In genomic region chr20:6142348-6142993, GRCh38 we compare ENCODE assay signal across 8 cellular contexts. TPM values are rescaled to one million over a fixed set of nuclear protein-coding genes. Genes with fewer than 3 reads are reported as not detected.
DNase-seq lines count a peak whose midpoint lies in the region; ATAC-seq and TF ChIP-seq lines count a peak whose summit lies in the region.

No MANE protein-coding gene starts in this region.

- H3K9me3 ChIP-seq in uterus = no peaks in the 10 kb centered on the region

- H3K27me3 ChIP-seq in uterus = no peaks in the 10 kb centered on the region

- H3K4me3 ChIP-seq in GM12864 (ENCODE audit: low read depth, low read length) (no peak overlapping the region), epithelial cell of proximal tubule (ENCODE audit: low read depth, low read length) (no peak overlapping the region), uterus (no peak overlapping the region)

- no peaks in the 10 kb centered on the region for H3K9me3 Mint-ChIP-seq in activated CD4-positive, alpha-beta T cell treated with anti-CD3 and anti-CD28 coated beads, Interleukin-2, amount 10 ng/mL, durations not matched to agents 24 days and 14 days
- peaks cover 0 to 16% (median 4%) of the 10 kb centered on the region in 7 donors for H3K9me3 Mint-ChIP-seq in naive B cell

- peak; percentile 10 for DNase-seq in GM12864 (ENCODE audit: low read depth)
- peak; percentile 81 for DNase-seq in NCI-H2196 (lab: John Stamatoyannopoulos, UW; ENCODE audit: unreplicated experiment)
- peak; percentile 81 for DNase-seq in activated CD4-positive, alpha-beta T cell treated with anti-CD3 and anti-CD28 coated beads, Interleukin-2, amount 10 ng/mL, durations not matched to agents 24 days and 14 days
- no peak for DNase-seq in epithelial cell of proximal tubule (ENCODE audit: low read depth)
- peak; percentile 18 for DNase-seq in naive B cell
- DNase-seq in uterus = peak; percentile 20 to 31

- TF ChIP-seq CTCF in 22Rv1 (IDR thresholded peaks at IDR 0.05) (peak; percentile 84), GM12864 (IDR thresholded peaks at IDR 0.05; ENCODE audit: low read depth, low read length, missing control alignments) (peak; percentile 80), epithelial cell of proximal tubule (conservative IDR thresholded peaks at IDR 0.05; ENCODE audit: low read depth, low read length) (peak; percentile 84), uterus (IDR thresholded peaks at IDR 0.05) (peak; percentile 59 to 75 (median 64))

- intact Hi-C loops in activated CD4-positive, alpha-beta T cell treated with anti-CD3 and anti-CD28 coated beads, Interleukin-2, amount 10 ng/mL, durations not matched to agents 24 days and 14 days (cut with micrococcal nuclease) = loop anchor here (5.0 kb wide), 2 partner anchors 1145 to 1235 kb away; no protein-coding TSS in a partner anchor
- intact Hi-C loops in uterus (cut with DNase I; ENCODE audit: low total_unique reads) = no loop called here

- H3K4me1 ChIP-seq in uterus = no peaks in the 10 kb centered on the region

- no peaks in the 10 kb centered on the region for H3K27me3 Mint-ChIP-seq in activated CD4-positive, alpha-beta T cell treated with anti-CD3 and anti-CD28 coated beads, Interleukin-2, amount 10 ng/mL, durations not matched to agents 24 days and 14 days
- peaks cover 11 to 13% (median 11%) of the 10 kb centered on the region in 3 donors for H3K27me3 Mint-ChIP-seq in naive B cell

- H3K27ac ChIP-seq in 22Rv1 = no peak overlapping the region
- H3K27ac ChIP-seq in uterus = no peak overlapping the region

- no peaks in the 10 kb centered on the region for H3K4me1 Mint-ChIP-seq in activated CD4-positive, alpha-beta T cell treated with anti-CD3 and anti-CD28 coated beads, Interleukin-2, amount 10 ng/mL, durations not matched to agents 24 days and 14 days
- H3K4me1 Mint-ChIP-seq in naive B cell = no peaks in the 10 kb centered on the region

- H3K36me3 ChIP-seq in uterus = no peaks in the 10 kb centered on the region

- peak; percentile 62 for ATAC-seq in HG03039 (IDR thresholded peaks at IDR 0.05; ENCODE audit: unreplicated experiment)
- no peak for ATAC-seq in naive B cell (ENCODE audit: low read depth in 2 of 2)

- no peaks in the 10 kb centered on the region for H3K36me3 Mint-ChIP-seq in activated CD4-positive, alpha-beta T cell treated with anti-CD3 and anti-CD28 coated beads, Interleukin-2, amount 10 ng/mL, durations not matched to agents 24 days and 14 days (ENCODE audit: low read depth)
- no peaks in the 10 kb centered on the region for H3K36me3 Mint-ChIP-seq in naive B cell

- no peak overlapping the region for H3K4me3 Mint-ChIP-seq in activated CD4-positive, alpha-beta T cell treated with anti-CD3 and anti-CD28 coated beads, Interleukin-2, amount 10 ng/mL, durations not matched to agents 24 days and 14 days
- no peak overlapping the region for H3K4me3 Mint-ChIP-seq in naive B cell

- no peak overlapping the region for H3K27ac Mint-ChIP-seq in activated CD4-positive, alpha-beta T cell treated with anti-CD3 and anti-CD28 coated beads, Interleukin-2, amount 10 ng/mL, durations not matched to agents 24 days and 14 days
- no peak overlapping the region for H3K27ac Mint-ChIP-seq in naive B cell

- TF ChIP-seq POLR2A in uterus (IDR thresholded peaks at IDR 0.05) = no peak

RNA-seq across cellular contexts. Expression of gene FERMT1, which starts 19.6 kb away (rescaled TPM):
- 0.58 and 0.71 TPM in 2 replicates for total RNA-seq in activated CD4-positive, alpha-beta T cell treated with anti-CD3 and anti-CD28 coated beads, Interleukin-2, amount 10 ng/mL, durations not matched to agents 24 days and 14 days
- total RNA-seq in epithelial cell of proximal tubule (21.8 and 26.1 TPM in 2 replicates), uterus (1 to 10 TPM in 2 of 4 donors, under 1 TPM in 2; under 0.01 to 8.5 (median 4.2) TPM)
- polyA plus RNA-seq in naive B cell (ENCODE audit: low read depth in 6 of 6) = not detected
